8 cellular contexts compared by ENCODE assay signal in the genomic region with DNA sequence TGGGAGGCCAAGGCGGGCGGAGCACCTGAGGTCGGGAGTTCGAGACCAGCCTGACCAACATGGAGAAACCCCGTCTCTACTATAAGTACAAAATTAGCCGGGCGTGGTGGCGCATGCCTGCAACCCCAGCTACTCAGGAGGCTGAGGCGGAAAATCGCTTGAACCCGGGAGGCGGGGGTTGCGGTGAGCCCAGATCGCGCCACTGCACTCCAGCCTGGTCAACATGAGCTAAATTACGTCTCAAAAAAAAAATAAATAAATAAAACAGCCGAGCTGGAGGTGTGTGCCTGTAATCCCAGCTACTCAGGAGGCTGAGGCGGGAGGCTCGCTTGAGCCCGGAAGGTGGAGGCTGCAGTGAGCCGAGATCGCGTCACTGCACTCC. TPM values are rescaled to one million over a fixed set of nuclear protein-coding genes. Genes with fewer than 3 reads are reported as not detected.
DNase-seq lines count a peak whose midpoint lies in the region; ATAC-seq and TF ChIP-seq lines count a peak whose summit lies in the region.
"Not testable (repeated sequence)": the region's sequence is repeated elsewhere in the genome, so short reads cannot be mapped to it uniquely, and the experiment has no call there.

No MANE protein-coding gene starts in this region.

- 65 to 73% methylated on average over 21 to 23 of the region's 23 CpGs for WGBS in mesodermal cell (ENCODE audit: insufficient coverage in 2 of 2), 2 experiments
- 62 to 64% methylated on average over 23 of the region's 23 CpGs for WGBS in upper lobe of left lung, 2 donors

- H3K9ac ChIP-seq in OCI-LY3 (ENCODE audit: low read length) (peak overlapping the region; percentile 80), rectal smooth muscle tissue (ENCODE audit: low read length) (peak overlapping the region; percentile 35)

- not testable (repeated sequence) for H3K9me3 ChIP-seq in OCI-LY3 (ENCODE audit: insufficient read depth, low read length); cardiac muscle cell (ENCODE audit: low read depth); mesodermal cell (ENCODE audit: control insufficient read depth, low read length); upper lobe of left lung

- H4K20me1 ChIP-seq in OCI-LY3 (ENCODE audit: insufficient read depth, low read length): not testable (repeated sequence)

- H3K27me3 Mint-ChIP-seq in activated T-cell treated with anti-CD3 and anti-CD28 coated beads, Interleukin-2, amount 50 U/mL, for 4 hours (ENCODE audit: low read depth); central memory CD8-positive, alpha-beta T cell: not testable (repeated sequence)

- H3K4me1 ChIP-seq in OCI-LY3 (ENCODE audit: low read length); mesodermal cell (ENCODE audit: control insufficient read depth, insufficient read depth, low read length, poor library complexity, severe bottlenecking); rectal smooth muscle tissue (ENCODE audit: control insufficient read depth, insufficient read depth, low read length): not testable (repeated sequence)
- peaks cover 19% of the 10 kb centered on the region for H3K4me1 ChIP-seq in cardiac muscle cell (ENCODE audit: low read depth)
- H3K4me1 ChIP-seq in upper lobe of left lung: peaks cover 0 to 10% (median 6%) of the 10 kb centered on the region in 4 donors

- peak overlapping the region; percentile 92 for H3K4me3 Mint-ChIP-seq in activated T-cell treated with anti-CD3 and anti-CD28 coated beads, Interleukin-2, amount 50 U/mL, for 4 hours
- peak overlapping the region; percentile 91 for H3K4me3 Mint-ChIP-seq in central memory CD8-positive, alpha-beta T cell

- H3K36me3 Mint-ChIP-seq in activated T-cell treated with anti-CD3 and anti-CD28 coated beads, Interleukin-2, amount 50 U/mL, for 4 hours (ENCODE audit: insufficient read depth); central memory CD8-positive, alpha-beta T cell (ENCODE audit: insufficient read depth): not testable (repeated sequence)

- H3K4me3 ChIP-seq in GM08714 (ENCODE audit: low read length) (peak overlapping the region; percentile 64; the same call in 1 of the 2 replicates), OCI-LY3 (ENCODE audit: low read length) (peak overlapping the region; percentile 91), cardiac muscle cell (peak overlapping the region; percentile 52), mesodermal cell (ENCODE audit: extremely low read depth, insufficient read depth, low read length, poor library complexity, severe bottlenecking) (peak overlapping the region; percentile 42), rectal smooth muscle tissue (ENCODE audit: low read length) (peak overlapping the region; percentile 60), upper lobe of left lung (peak overlapping the region; percentile 0 to 64 (median 54))

- H3K27me3 ChIP-seq in OCI-LY3 (ENCODE audit: low read depth, low read length); cardiac muscle cell; rectal smooth muscle tissue (ENCODE audit: control insufficient read depth, insufficient read depth, low read length); upper lobe of left lung: not testable (repeated sequence)

- not testable (repeated sequence) for H3K9me3 Mint-ChIP-seq in activated T-cell treated with anti-CD3 and anti-CD28 coated beads, Interleukin-2, amount 50 U/mL, for 4 hours; central memory CD8-positive, alpha-beta T cell

- H3K4me1 Mint-ChIP-seq in activated T-cell treated with anti-CD3 and anti-CD28 coated beads, Interleukin-2, amount 50 U/mL, for 4 hours (ENCODE audit: low read depth); central memory CD8-positive, alpha-beta T cell: not testable (repeated sequence)

- TF ChIP-seq POLR2A in upper lobe of left lung (IDR thresholded peaks at IDR 0.05): not testable (repeated sequence)

- peak overlapping the region; percentile 92 for H3K27ac Mint-ChIP-seq in central memory CD8-positive, alpha-beta T cell (ENCODE audit: low read depth)

- H3K4me2 ChIP-seq in OCI-LY3 (ENCODE audit: low read length): peak overlapping the region; percentile 63

- not testable (repeated sequence) for ATAC-seq in activated T-cell treated with anti-CD3 and anti-CD28 coated beads, Interleukin-2, amount 50 U/mL, for 4 hours; central memory CD8-positive, alpha-beta T cell (replicated peaks; ENCODE audit: extremely low read depth, poor library complexity, severe bottlenecking); upper lobe of left lung (ENCODE audit: low FRiP score in 2 of 2)

- TF ChIP-seq CTCF in OCI-LY3 (IDR thresholded peaks at IDR 0.05; ENCODE audit: low read depth, low read length); cardiac muscle cell (IDR thresholded peaks at IDR 0.05; ENCODE audit: low read depth, low read length); upper lobe of left lung (IDR thresholded peaks at IDR 0.05): not testable (repeated sequence)

- not testable (repeated sequence) for H3K36me3 ChIP-seq in OCI-LY3 (replicated peaks; ENCODE audit: low read depth, low read length); cardiac muscle cell; rectal smooth muscle tissue (ENCODE audit: control insufficient read depth, insufficient read depth, low read length); upper lobe of left lung
- H3K36me3 ChIP-seq in mesodermal cell (ENCODE audit: control insufficient read depth, insufficient read depth, low read length): peaks cover 11% of the 10 kb centered on the region

- TF ChIP-seq EP300 in upper lobe of left lung (IDR thresholded peaks at IDR 0.05): not testable (repeated sequence)

- not testable (repeated sequence) for H3K79me2 ChIP-seq in OCI-LY3 (ENCODE audit: low read length)

- not testable (repeated sequence) for DNase-seq in activated T-cell treated with anti-CD3 and anti-CD28 coated beads, Interleukin-2, amount 50 U/mL, for 4 hours; central memory CD8-positive, alpha-beta T cell (ENCODE audit: low spot score in 2 of 2); cardiac muscle cell (ENCODE audit: low read depth in 1 of 2, low spot score in 1 of 2); upper lobe of left lung

- H3K27ac ChIP-seq in OCI-LY3 (ENCODE audit: low read length) (peak overlapping the region; percentile 66), cardiac muscle cell (peak overlapping the region; percentile 97), mesodermal cell (ENCODE audit: low read depth, low read length, severe bottlenecking) (peak overlapping the region; percentile 82), rectal smooth muscle tissue (ENCODE audit: low read depth, low read length) (peak overlapping the region; percentile 91), upper lobe of left lung (peak overlapping the region; percentile 88 to 96 (median 92))

- peak overlapping the region; percentile 66; the same call in 1 of the 2 replicates for H2AFZ ChIP-seq in OCI-LY3 (ENCODE audit: low read depth, low read length)

RNA-seq across cellular contexts. Expression of a gene that starts 11.1 kb away (rescaled TPM):
- total RNA-seq in activated T-cell treated with anti-CD3 and anti-CD28 coated beads, Interleukin-2, amount 50 U/mL, for 4 hours: under 1 TPM in 1 of 3 donors, not detected in 2; 0.05 TPM
- total RNA-seq in cardiac muscle cell (46.1 and 51.1 TPM in 2 replicates), upper lobe of left lung (1 to 10 TPM in 1 of 6 donors, under 1 TPM in 2, not detected in 3; 0.30 to 1.1 (median 0.46) TPM)
- 45.9 and 56.4 TPM in 2 replicates for polyA plus RNA-seq in cardiac muscle cell
- 0.18 TPM for polyA plus RNA-seq in mesodermal cell (2013, experiment 1 of 2)
- 0.05 TPM for polyA plus RNA-seq in mesodermal cell (2013, experiment 2 of 2)

RNA-seq across cellular contexts. Expression of a gene that starts 19.8 kb away (rescaled TPM):
- total RNA-seq in activated T-cell treated with anti-CD3 and anti-CD28 coated beads, Interleukin-2, amount 50 U/mL, for 4 hours: 10 to 100 TPM; 61.3 to 77.9 (median 65.5) TPM
- total RNA-seq in cardiac muscle cell: 11.7 and 20.5 TPM in 2 replicates
- polyA plus RNA-seq in cardiac muscle cell: 3.4 and 6.7 TPM in 2 replicates
- polyA plus RNA-seq in mesodermal cell (2013, experiment 1 of 2): 10.8 TPM
- polyA plus RNA-seq in mesodermal cell (2013, experiment 2 of 2): 8.5 TPM
- 10 to 100 TPM in 3 of 6 donors, 1 to 10 TPM in 3; 3.7 to 24.1 (median 8.9) TPM for total RNA-seq in upper lobe of left lung

Comparison
In these comparisons a context has a peak if more than half of its experiments do, and no peak if none do; other contexts are left out.
1. RNA of a gene that starts 11.1 kb away (total RNA-seq): 46.1 to 51.1 TPM in cardiac muscle cell; 0.30 to 1.1 TPM in upper lobe of left lung and 0.05 TPM in activated T-cell treated with anti-CD3 and anti-CD28 coated beads, Interleukin-2, amount 50 U/mL, for 4 hours; every median in the first group is over 10 times any median in the second.
2. Peak in every context shown above with its lines, with median percentiles within 50 percentile points of each other: H3K4me3 ChIP-seq and H3K27ac ChIP-seq.